8 cellular contexts compared by ENCODE assay signal in genomic region chr15:68794869-68795268, GRCh38. TPM values are rescaled to one million over a fixed set of nuclear protein-coding genes. Genes with fewer than 3 reads are reported as not detected.
DNase-seq lines count a peak whose midpoint lies in the region; ATAC-seq lines count a peak whose summit lies in the region.

No MANE protein-coding gene starts in this region.

- no peak for ATAC-seq in stimulated activated naive CD8-positive, alpha-beta T cell treated with anti-CD3 and anti-CD28 coated beads, Interleukin-15, Interleukin-2, amounts not matched to agents 100 U/mL and 50 U/mL, for 24 hours
- no peak for ATAC-seq in naive B cell (ENCODE audit: low read depth in 2 of 2)
- ATAC-seq in GM21367 (IDR thresholded peaks at IDR 0.05; ENCODE audit: unreplicated experiment), result no peak

- H3K4me3 ChIP-seq in effector memory CD4-positive, alpha-beta T cell (ENCODE audit: insufficient read depth, low read depth, low read length, poor library complexity, severe bottlenecking), result peak overlapping the region; percentile 1

- peaks cover 98% of the 10 kb centered on the region for H3K4me1 Mint-ChIP-seq in stimulated activated naive CD8-positive, alpha-beta T cell treated with anti-CD3 and anti-CD28 coated beads, Interleukin-15, Interleukin-2, amounts not matched to agents 100 ng/mL and 50 ng/mL, for 24 hours (ENCODE audit: low read depth)
- peaks cover 78 to 99% (median 92%) of the 10 kb centered on the region in 3 donors for H3K4me1 Mint-ChIP-seq in naive B cell

- no peaks in the 10 kb centered on the region for H3K27me3 ChIP-seq in effector memory CD4-positive, alpha-beta T cell (replicated peaks; ENCODE audit: control insufficient read depth, insufficient read depth, low read length, poor library complexity, severe bottlenecking)

- H3K9me3 Mint-ChIP-seq in stimulated activated naive CD8-positive, alpha-beta T cell treated with anti-CD3 and anti-CD28 coated beads, Interleukin-15, Interleukin-2, amounts not matched to agents 100 ng/mL and 50 ng/mL, for 24 hours, result no peaks in the 10 kb centered on the region
- no peaks in the 10 kb centered on the region for H3K9me3 Mint-ChIP-seq in naive B cell

- no peak overlapping the region for H3K27ac ChIP-seq in effector memory CD4-positive, alpha-beta T cell (ENCODE audit: insufficient read depth, low read length, poor library complexity, severe bottlenecking)

- no peaks in the 10 kb centered on the region for H3K9me3 ChIP-seq in effector memory CD4-positive, alpha-beta T cell (ENCODE audit: control insufficient read depth, low read length)

- H3K27ac Mint-ChIP-seq in stimulated activated naive CD8-positive, alpha-beta T cell treated with anti-CD3 and anti-CD28 coated beads, Interleukin-15, Interleukin-2, amounts not matched to agents 100 ng/mL and 50 ng/mL, for 24 hours, result peak overlapping the region; percentile 80
- H3K27ac Mint-ChIP-seq in naive B cell, result peak overlapping the region; percentile 41 to 94 (median 84)

- H3K4me3 Mint-ChIP-seq in stimulated activated naive CD8-positive, alpha-beta T cell treated with anti-CD3 and anti-CD28 coated beads, Interleukin-15, Interleukin-2, amounts not matched to agents 100 ng/mL and 50 ng/mL, for 24 hours, result peak overlapping the region; percentile 58
- H3K4me3 Mint-ChIP-seq in naive B cell, result peak overlapping the region; percentile 60 to 89 (median 72)

- H3K36me3 Mint-ChIP-seq in stimulated activated naive CD8-positive, alpha-beta T cell treated with anti-CD3 and anti-CD28 coated beads, Interleukin-15, Interleukin-2, amounts not matched to agents 100 ng/mL and 50 ng/mL, for 24 hours (ENCODE audit: low read depth), result peaks cover 53% of the 10 kb centered on the region
- H3K36me3 Mint-ChIP-seq in naive B cell, result no peaks in the 10 kb centered on the region

- peaks cover under 1% of the 10 kb centered on the region for H3K36me3 ChIP-seq in effector memory CD4-positive, alpha-beta T cell (ENCODE audit: control insufficient read depth, insufficient read depth, low read length)

- no peaks in the 10 kb centered on the region for H3K27me3 Mint-ChIP-seq in stimulated activated naive CD8-positive, alpha-beta T cell treated with anti-CD3 and anti-CD28 coated beads, Interleukin-15, Interleukin-2, amounts not matched to agents 100 ng/mL and 50 ng/mL, for 24 hours
- H3K27me3 Mint-ChIP-seq in naive B cell, result no peaks in the 10 kb centered on the region

- DNase-seq in stimulated activated naive CD8-positive, alpha-beta T cell treated with anti-CD3 and anti-CD28 coated beads, Interleukin-15, Interleukin-2, amounts not matched to agents 100 U/mL and 50 U/mL, for 24 hours, result no peak
- DNase-seq in effector memory CD4-positive, alpha-beta T cell, result no peak
- DNase-seq in naive B cell (no peak), NCI-H748 (lab: John Stamatoyannopoulos, UW; ENCODE audit: unreplicated experiment) (no peak), SW480 (ENCODE audit: low spot score) (no peak)
- DNase-seq in stimulated activated CD4-positive, alpha-beta T cell treated with anti-CD3 and anti-CD28 coated beads, Interleukin-4, amount 100 ng/mL, for 24 hours, result no peak

- peaks cover 49% of the 10 kb centered on the region for H3K4me1 ChIP-seq in effector memory CD4-positive, alpha-beta T cell (ENCODE audit: control insufficient read depth, insufficient read depth, low read length, poor library complexity, severe bottlenecking)

RNA-seq across cellular contexts. Expression of gene ANP32A, which starts 25.8 kb away (rescaled TPM):
- polyA plus RNA-seq in naive B cell (ENCODE audit: low read depth in 6 of 6), result 100 to 1,000 TPM; 110 to 149 (median 131) TPM
